14 cellular contexts compared by ENCODE assay signal in the genomic region with DNA sequence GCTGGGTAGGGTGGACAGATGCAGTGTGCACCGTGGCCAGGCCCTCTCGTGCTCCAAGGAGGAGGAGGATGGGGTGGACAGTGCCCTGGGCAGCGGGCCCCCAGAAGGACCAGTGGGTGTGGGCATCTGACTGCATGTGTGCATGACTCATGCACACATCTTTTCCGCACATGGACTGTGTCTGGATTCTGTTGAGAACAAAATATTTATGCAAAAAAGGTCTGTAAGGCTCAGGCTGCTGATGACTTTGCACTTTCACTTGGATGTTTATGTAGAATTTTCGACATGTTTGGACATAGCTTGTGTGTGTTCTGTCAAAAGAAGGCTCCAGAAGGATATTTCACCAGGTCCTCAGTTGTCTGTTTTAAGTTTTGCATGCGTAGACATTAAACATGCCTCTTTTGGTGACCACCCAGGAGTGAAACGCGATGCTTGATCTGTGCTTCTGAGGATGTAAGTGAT. TPM values are rescaled to one million over a fixed set of nuclear protein-coding genes. Genes with fewer than 3 reads are reported as not detected.
DNase-seq lines count a peak whose midpoint lies in the region; ATAC-seq, FAIRE-seq and TF ChIP-seq lines count a peak whose summit lies in the region.
"Had no signal": no experiment of that assay in that cellular context is flagged by ENCODE, and none has a peak within 500 bp of the region (broad histone marks: within the 10 kb centered on the region; RNA-seq: fewer than 3 reads in every experiment).

No MANE protein-coding gene starts in this region.

- CTCF ChIA-PET in K562 (lab: Yijun Ruan, JAX; ENCODE audit: low intra/inter-chr PET ratio): no interaction called here

- POLR2A ChIA-PET in K562 (lab: Yijun Ruan, JAX): interaction anchor here (0.9 to 1.4 kb wide), 3 partner anchors 11 to 36 kb away, joined by 3 to 4 read pairs (median 3); no protein-coding TSS in a partner anchor

- TF ChIP-seq EP300 in K562 (IDR thresholded peaks at IDR 0.05; ENCODE audit: low read length): no peak
- TF ChIP-seq EP300 in stomach (IDR thresholded peaks at IDR 0.05): peak; percentile 59

- no peaks in the 10 kb centered on the region for H3K9me2 ChIP-seq in Karpas-422 (replicated peaks; ENCODE audit: insufficient read depth, low read length)

- H3K4me2 ChIP-seq in K562 (ENCODE audit: insufficient read depth, low read length) (peak overlapping the region; percentile 29; the same call in 1 of the 2 replicates), Karpas-422 (ENCODE audit: low read depth, low read length, poor library complexity, severe bottlenecking) (no peak overlapping the region)
- H3K4me2 ChIP-seq: KMS-11 had no signal

- BruUV-seq in K562 (replicated peaks; lab: Mats Ljungman, UMichigan): no TSS peak

- TF ChIP-seq RAD21 in K562 (CRISPR knock-in tag; conservative IDR thresholded peaks at IDR 0.05 in 1 of 2, IDR thresholded peaks at IDR 0.05 in 1 of 2): no peak

- in situ Hi-C loops in K562 (cut with MboI): no loop called here

- peak; percentile 34; the same call in 1 of the 3 replicates for ATAC-seq in K562
- ATAC-seq: sciatic nerve had no signal

- H3K36me3 ChIP-seq in K562 (ENCODE audit: control insufficient read depth, insufficient read depth, low read length) (no peaks in the 10 kb centered on the region; the same call in 2 of the 3 replicates), stomach (no peaks in the 10 kb centered on the region), Karpas-422 (ENCODE audit: insufficient read depth, low read length) (no peaks in the 10 kb centered on the region)
- H3K36me3 ChIP-seq: lower lobe of right lung had no signal

- peaks cover 7% of the 10 kb centered on the region for H3K9me1 ChIP-seq in K562 (ENCODE audit: control insufficient read depth, insufficient read depth, low read length)

- WGBS in K562 (ENCODE audit: insufficient coverage, low coverage, missing lambda C conversion rate): 39% methylated on average over 8 of the region's 8 CpGs
- WGBS in stomach, 5 donors: 62 to 79% (median 72%) methylated on average over 8 of the region's 8 CpGs

- H3K9me3 ChIP-seq in K562 (replicated peaks; ENCODE audit: control insufficient read depth, insufficient read depth, low read depth, low read length): no peaks in the 10 kb centered on the region
- H3K9me3 ChIP-seq in stomach: no peaks in the 10 kb centered on the region
- H3K9me3 ChIP-seq in Karpas-422 (ENCODE audit: low read length): no peaks in the 10 kb centered on the region
- H3K9me3 ChIP-seq: lower lobe of right lung had no signal

- H3K4me3 ChIP-seq in K562: no peak overlapping the region
- no peak overlapping the region for H3K4me3 ChIP-seq in stomach
- H3K4me3 ChIP-seq in Karpas-422 (ENCODE audit: low read length): no peak overlapping the region
- H3K4me3 ChIP-seq: lower lobe of right lung had no signal

- no peak overlapping the region for H3K27ac ChIP-seq in K562 (ENCODE audit: extremely low read depth, low read depth, low read length)
- peak overlapping the region in 4 of 5 donors; percentile 45 to 82 (median 69) for H3K27ac ChIP-seq in stomach
- no peak overlapping the region for H3K27ac ChIP-seq in Karpas-422 (ENCODE audit: low read length)
- H3K27ac ChIP-seq: KMS-11, lower lobe of right lung had no signal

- TF ChIP-seq CTCF in K562 (IDR thresholded peaks at IDR 0.05 in 2 of 3, conservative IDR thresholded peaks at IDR 0.05 in 1 of 3; ENCODE audit: insufficient read depth in 2 of 3, low read depth in 1 of 3, low read length in 3 of 3) (no peak), stomach (IDR thresholded peaks at IDR 0.05) (no peak)

- H3K79me2 ChIP-seq in K562 (ENCODE audit: control insufficient read depth, insufficient read depth, low read length): no peaks in the 10 kb centered on the region
- H3K79me2 ChIP-seq in Karpas-422 (ENCODE audit: low read length): no peaks in the 10 kb centered on the region

- H3K9ac ChIP-seq in K562 (ENCODE audit: insufficient read depth in 1 of 2, low read depth in 2 of 2, low read length in 2 of 2): no peak overlapping the region
- H3K9ac ChIP-seq in Karpas-422 (ENCODE audit: low read length): no peak overlapping the region
- H3K9ac ChIP-seq: KMS-11 had no signal

- FAIRE-seq in K562 (lab: Jason Lieb, UNC) (no peak), frontal cortex (lab: Jason Lieb, UNC) (no peak)

- H2AFZ ChIP-seq in K562 (ENCODE audit: low read depth, low read length): no peak overlapping the region
- no peak overlapping the region for H2AFZ ChIP-seq in Karpas-422 (ENCODE audit: low read length)

- DNase-seq in GM04504 (ENCODE audit: low read depth) (peak; percentile 79), K562 (ENCODE audit: extremely low read depth in 1 of 4, low spot score in 3 of 4) (no peak), hepatic stellate cell (ENCODE audit: low spot score) (peak; percentile 54), stomach (no peak), NCI-H1092 (lab: John Stamatoyannopoulos, UW) (no peak), NOMO-1 treated with DMSO at 0.1 percent for 48 hours (lab: John Stamatoyannopoulos, UW; ENCODE audit: unreplicated experiment) (no peak), Karpas-422 (no peak), frontal cortex (ENCODE audit: low spot score in 2 of 2) (no peak)
- DNase-seq: DMS53, erythroblast, lower lobe of right lung, NCI-H226 had no signal

- peaks cover 0 to 4% of the 10 kb centered on the region in 2 experiments; a peak in 1 of 5 replicates for H3K27me3 ChIP-seq in K562 (ENCODE audit: control insufficient read depth in 2 of 2, insufficient read depth in 2 of 2, low read length in 2 of 2)
- H3K27me3 ChIP-seq in stomach: no peaks in the 10 kb centered on the region
- H3K27me3 ChIP-seq in Karpas-422 (ENCODE audit: low read length): no peaks in the 10 kb centered on the region

- intact Hi-C loops in K562 (cut with micrococcal nuclease): no loop called here
- intact Hi-C loops in stomach (cut with DNase I; ENCODE audit: low total_unique reads): no loop called here

- peaks cover 4 to 5% of the 10 kb centered on the region in 2 experiments; a peak in 2 of 5 replicates for H3K4me1 ChIP-seq in K562 (replicated peaks in 1 of 2; ENCODE audit: control insufficient read depth in 2 of 2, insufficient read depth in 2 of 2, low read length in 2 of 2)
- H3K4me1 ChIP-seq in stomach: peaks cover 0 to 38% (median 19%) of the 10 kb centered on the region in 4 donors
- no peaks in the 10 kb centered on the region for H3K4me1 ChIP-seq in Karpas-422 (ENCODE audit: low read length)
- H3K4me1 ChIP-seq: lower lobe of right lung had no signal

- no peaks in the 10 kb centered on the region for H4K20me1 ChIP-seq in K562 (replicated peaks; ENCODE audit: control insufficient read depth, insufficient read depth, low read length)
- no peaks in the 10 kb centered on the region for H4K20me1 ChIP-seq in Karpas-422 (ENCODE audit: insufficient read depth, low read depth, low read length)

- TF ChIP-seq POLR2A in K562 (conservative IDR thresholded peaks at IDR 0.05) (no peak), stomach (IDR thresholded peaks at IDR 0.05) (no peak)

TF ChIP-seq in K562, 482 proteins besides CTCF, POLR2A, EP300 and RAD21 (continues in another document):
- TF ChIP-seq MAFK (IDR thresholded peaks at IDR 0.05; ENCODE audit: low read length) (peak; percentile 23; the same call in 1 of the 2 replicates), ZNF316 (IDR thresholded peaks at IDR 0.05) (peak; percentile 70), DNMT1 (IDR thresholded peaks at IDR 0.05) (no peak), MAFG (tag; conservative IDR thresholded peaks at IDR 0.05) (peak; percentile 89), ZBTB43 (CRISPR knock-in tag; IDR thresholded peaks at IDR 0.05) (no peak), PHTF2 (CRISPR knock-in tag; IDR thresholded peaks at IDR 0.05) (no peak)
- TF ChIP-seq, protein P1, sequence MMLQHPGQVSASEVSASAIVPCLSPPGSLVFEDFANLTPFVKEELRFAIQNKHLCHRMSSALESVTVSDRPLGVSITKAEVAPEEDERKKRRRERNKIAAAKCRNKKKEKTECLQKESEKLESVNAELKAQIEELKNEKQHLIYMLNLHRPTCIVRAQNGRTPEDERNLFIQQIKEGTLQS (IDR thresholded peaks at IDR 0.05): 0 out of 2 replicates have a peak, but pooled peaks have one; percentile 29
- TF ChIP-seq, protein P1 (CRISPR knock-in tag; conservative IDR thresholded peaks at IDR 0.05): no peak

RNA-seq across cellular contexts. Expression of gene MTCL1, which starts 45.6 kb away (rescaled TPM):
- 26.9 and 56.2 TPM in 2 replicates for total RNA-seq in K562 (2011; cell fraction: chromatin; rRNA removed; ENCODE audit: low replicate concordance)
- total RNA-seq in K562 (2011; cell fraction: nucleolus; rRNA removed): 10.2 and 11.4 TPM in 2 replicates
- 21.6 and 32.3 TPM in 2 replicates for total RNA-seq in K562 (2011; cell fraction: nucleoplasm; rRNA removed)
- total RNA-seq in K562 (2014; rRNA removed) (3.7 and 4.6 TPM in 2 replicates), K562 (2014; rRNA removed; fragmentation: Illumina TruSeq; extraction: Trizol) (6.8 and 7.4 TPM in 2 replicates), K562 (2015; rRNA removed; fragmentation: Illumina TruSeq; extraction: Trizol) (3.7 and 4.9 TPM in 2 replicates), K562 (2021) (5.4 and 5.9 TPM in 2 replicates), stomach (100 to 1,000 TPM in 1 of 5 donors, 10 to 100 TPM in 4; 13.6 to 225 (median 37.7) TPM), frontal cortex (15.9 TPM)
- polyA plus RNA-seq in K562 (2011; rRNA removed) (6.5 and 16.6 TPM in 2 replicates), K562 (2014; fragmentation: Illumina TruSeq; extraction: Trizol) (4.5 and 5.0 TPM in 2 replicates), K562 (2014; fragmentation: Nextera tagmentation; extraction: Ambion mirVana) (under 1 TPM; 0.21 to 0.38 TPM), K562 (2014; rRNA removed) (3.0 and 5.5 TPM in 2 replicates), stomach (1 to 10 TPM; 2.3 to 9.5 (median 5.5) TPM)
- polyA plus RNA-seq in K562 (2011; cell fraction: cytosol; rRNA removed): 3.4 and 9.5 TPM in 2 replicates
- 20.4 and 52.0 TPM in 2 replicates for polyA plus RNA-seq in K562 (2011; cell fraction: nucleus; rRNA removed)
- polyA plus RNA-seq in K562 (2012): 4.6 and 4.8 TPM in 2 replicates
- polyA minus RNA-seq in K562 (2011; rRNA and poly(A)+ RNA removed): 21.5 and 39.2 TPM in 2 replicates
- 3.7 and 16.8 TPM in 2 replicates for polyA minus RNA-seq in K562 (2011; cell fraction: cytosol; rRNA and poly(A)+ RNA removed)
- polyA minus RNA-seq in K562 (2011; cell fraction: nucleus; rRNA and poly(A)+ RNA removed): 14.9 and 54.1 TPM in 2 replicates
- 0.43 and 2.9 TPM in 2 replicates for total RNA-seq in Karpas-422 (2014; rRNA removed; shearing (Covaris generic); ENCODE audit: low replicate concordance)

Comparison
In these comparisons a context has a peak if more than half of its experiments do, and no peak if none do; other contexts are left out.
1. DNase-seq: peak in GM04504 (single experiment) and hepatic stellate cell (single experiment); none in K562 (0 of 4), stomach (single experiment), NCI-H1092 (single experiment), NOMO-1 treated with DMSO at 0.1 percent for 48 hours (single experiment), Karpas-422 (single experiment) and frontal cortex (0 of 2).
2. H3K27ac ChIP-seq: peak in stomach (4 of 5); none in K562 (single experiment) and Karpas-422 (single experiment).